Comparison of ENCODE assay signal across 16 cellular contexts in genomic region chr16:84840687-84841627, GRCh38. TPM values are rescaled to one million over a fixed set of nuclear protein-coding genes. Genes with fewer than 3 reads are reported as not detected.
A peak's percentile ranks its signal among the peaks of the same experiment; 100 is the strongest.
DNase-seq lines count a peak whose midpoint lies in the region; ATAC-seq and TF ChIP-seq lines count a peak whose summit lies in the region.
"Had no signal": no experiment of that assay in that cellular context is flagged by ENCODE, and none has a peak within 500 bp of the region (broad histone marks: within the 10 kb centered on the region; RNA-seq: fewer than 3 reads in every experiment).

No MANE protein-coding gene starts in this region.

- H3K27me3 ChIP-seq in HCT116 (ENCODE audit: insufficient read depth, low read length) (no peaks in the 10 kb centered on the region), smooth muscle cell (ENCODE audit: low read depth) (no peaks in the 10 kb centered on the region)
- H3K27me3 ChIP-seq: right lobe of liver had no signal

- RAD21 ChIA-PET in HCT116 (lab: Charles Lee; ENCODE audit: low non-redundant PET in 1 of 2, low total read pairs in 2 of 2, uncharacterized antibody in 2 of 2, unreplicated experiment in 2 of 2): no interaction called here

- H3F3A ChIP-seq in smooth muscle cell (ENCODE audit: low read depth): peaks cover 11% of the 10 kb centered on the region

- H4K20me1 ChIP-seq in HCT116 (ENCODE audit: insufficient read depth) (no peaks in the 10 kb centered on the region), smooth muscle cell (ENCODE audit: low read depth) (peaks cover 61% of the 10 kb centered on the region)

- H3K27me3 Mint-ChIP-seq in WTC11 (ENCODE audit: low read depth): peaks cover 7% of the 10 kb centered on the region

- H2AFZ ChIP-seq in HCT116 (ENCODE audit: low read depth, low read length, poor library complexity, severe bottlenecking) (peak overlapping the region; percentile 5), smooth muscle cell (ENCODE audit: low read depth) (no peak overlapping the region)

- TF ChIP-seq POLR2A in HCT116 (IDR thresholded peaks at IDR 0.05; ENCODE audit: borderline replicate concordance, extremely low read depth, insufficient read depth, insufficient read length): no peak

- H3K79me2 ChIP-seq in HCT116 (ENCODE audit: insufficient read depth, low read length) (no peaks in the 10 kb centered on the region), smooth muscle cell (ENCODE audit: low read depth) (peaks cover 32% of the 10 kb centered on the region)

- H3K4me3 ChIP-seq in HCT116 (replicated peaks in 1 of 2; ENCODE audit: low read depth in 1 of 2, low read length in 2 of 2) (peak overlapping the region in 1 of 2 experiments; percentile 51; a peak in 3 of 4 replicates), smooth muscle cell (no peak overlapping the region)
- H3K4me3 ChIP-seq: lung, right lobe of liver had no signal

- H3K36me3 Mint-ChIP-seq in WTC11: no peaks in the 10 kb centered on the region
- H3K36me3 Mint-ChIP-seq: activated naive CD4-positive, alpha-beta T cell treated with anti-CD3 and anti-CD28 coated beads, Interleukin-2, amount 10 ng/mL, durations not matched to agents 7 days and 5 days had no signal

- H3K4me2 ChIP-seq in HCT116 (ENCODE audit: low read length) (peak overlapping the region; percentile 82), smooth muscle cell (no peak overlapping the region)

- DNase-seq in HCT116 (ENCODE audit: low read depth, low spot score) (no peak), WTC11 (ENCODE audit: low spot score) (no peak), kidney tubule cell (ENCODE audit: low spot score) (peak; percentile 62), smooth muscle cell (lab: John Stamatoyannopoulos, UW; ENCODE audit: unreplicated experiment) (no peak), epidermal melanocyte (ENCODE audit: insufficient read length, low spot score) (no peak), SIG-M5 (lab: John Stamatoyannopoulos, UW) (no peak)
- DNase-seq: activated CD4-positive, alpha-beta T cell treated with anti-CD3 and anti-CD28 coated beads, Interleukin-2, amount 50 U/mL, for 1 hour; activated naive CD4-positive, alpha-beta T cell treated with anti-CD3 and anti-CD28 coated beads, Interleukin-2, amount 10 ng/mL, durations not matched to agents 7 days and 5 days; activated T-cell treated with anti-CD3 and anti-CD28 coated beads for 4 hours; DMS 273 treated with DMSO at 0.1 percent for 48 hours; nephron progenitor cell; right lobe of liver; stimulated activated CD4-positive, alpha-beta T cell treated with anti-CD3 and anti-CD28 coated beads, Interleukin-4, amount 100 ng/mL, for 1 hour had no signal

- no peak for ATAC-seq in HCT116
- ATAC-seq in WTC11: no peak
- no peak for ATAC-seq in HG03097 (IDR thresholded peaks at IDR 0.05; ENCODE audit: low FRiP score, unreplicated experiment)

- H3K4me3 Mint-ChIP-seq in WTC11: peak overlapping the region; percentile 54
- H3K4me3 Mint-ChIP-seq: activated naive CD4-positive, alpha-beta T cell treated with anti-CD3 and anti-CD28 coated beads, Interleukin-2, amount 10 ng/mL, durations not matched to agents 7 days and 5 days had no signal

- TF ChIP-seq CTCF in HCT116 (IDR thresholded peaks at IDR 0.05 in 2 of 3, conservative IDR thresholded peaks at IDR 0.05 in 1 of 3; ENCODE audit: borderline replicate concordance in 1 of 3, insufficient read depth in 1 of 3, low read depth in 2 of 3, low read length in 2 of 3) (no peak), WTC11 (IDR thresholded peaks at IDR 0.05) (no peak), smooth muscle cell (IDR thresholded peaks at IDR 0.05; ENCODE audit: borderline replicate concordance, insufficient read depth, poor library complexity, severe bottlenecking) (no peak)

- H3K36me3 ChIP-seq in HCT116 (ENCODE audit: control insufficient read depth in 1 of 2, insufficient read depth in 2 of 2, low read length in 2 of 2) (no peaks in the 10 kb centered on the region), smooth muscle cell (ENCODE audit: low read depth) (no peaks in the 10 kb centered on the region)
- H3K36me3 ChIP-seq: right lobe of liver had no signal

- H3K4me1 ChIP-seq in HCT116 (ENCODE audit: control insufficient read depth in 1 of 2, insufficient read depth in 2 of 2, low read length in 2 of 2) (peaks cover 61 to 76% of the 10 kb centered on the region in 2 experiments), smooth muscle cell (ENCODE audit: low read depth) (peaks cover 24% of the 10 kb centered on the region)
- H3K4me1 ChIP-seq: right lobe of liver had no signal

- no peak for TF ChIP-seq RAD21 in HCT116 (IDR thresholded peaks at IDR 0.05; ENCODE audit: low read depth)

- H3K9ac ChIP-seq in HCT116 (ENCODE audit: low read length): peak overlapping the region; percentile 62
- no peak overlapping the region for H3K9ac ChIP-seq in smooth muscle cell (ENCODE audit: low read depth)

- H3K4me1 Mint-ChIP-seq in WTC11: peaks cover 57% of the 10 kb centered on the region

- BruUV-seq in HCT116 (replicated peaks; lab: Mats Ljungman, UMichigan): no TSS peak

- no peaks in the 10 kb centered on the region for H3K9me3 ChIP-seq in HCT116 (ENCODE audit: control insufficient read depth in 1 of 2, insufficient read depth in 1 of 2, low read depth in 1 of 2, low read length in 2 of 2)
- H3K9me3 ChIP-seq in smooth muscle cell (replicated peaks; ENCODE audit: low read depth): no peaks in the 10 kb centered on the region
- H3K9me3 ChIP-seq: right lobe of liver, suprapubic skin had no signal

- POLR2A ChIA-PET in HCT116 (lab: Charles Lee) (interaction anchor here (0.8 kb wide), 2 partner anchors 21 to 185 kb away, joined by 3 to 4 read pairs; partner anchors contain the start of gene CRISPLD2), WTC11 (lab: Charles Lee) (no interaction called here)

- peak overlapping the region; percentile 88 for H3K27ac Mint-ChIP-seq in WTC11
- H3K27ac Mint-ChIP-seq: activated naive CD4-positive, alpha-beta T cell treated with anti-CD3 and anti-CD28 coated beads, Interleukin-2, amount 10 ng/mL, durations not matched to agents 7 days and 5 days; nephron progenitor cell had no signal

- intact Hi-C loops in HCT116 (cut with micrococcal nuclease): no loop called here

- 83% methylated on average over 22 of the region's 22 CpGs for WGBS in smooth muscle cell (ENCODE audit: low lambda C conversion rate)

- H3K27ac ChIP-seq in HCT116 (ENCODE audit: low read depth, low read length) (peak overlapping the region; percentile 50), smooth muscle cell (ENCODE audit: low read depth) (peak overlapping the region; percentile 66)
- H3K27ac ChIP-seq: right lobe of liver had no signal

- H3K9me2 ChIP-seq in HCT116 (ENCODE audit: insufficient read depth): no peaks in the 10 kb centered on the region

- no peaks in the 10 kb centered on the region for H3K9me3 Mint-ChIP-seq in WTC11
- H3K9me3 Mint-ChIP-seq: activated naive CD4-positive, alpha-beta T cell treated with anti-CD3 and anti-CD28 coated beads, Interleukin-2, amount 10 ng/mL, durations not matched to agents 7 days and 5 days; nephron progenitor cell had no signal

- CTCF ChIA-PET in HCT116 (lab: Charles Lee) (no interaction called here), WTC11 (lab: Charles Lee) (interaction anchor here (1.6 kb wide), 1 partner anchor 112 kb away, joined by 3 read pairs; no protein-coding TSS in a partner anchor)

TF ChIP-seq in HCT116, 20 proteins besides CTCF, POLR2A, EP300 and RAD21 (continues in another document):
- TF ChIP-seq EZH2 (IDR thresholded peaks at IDR 0.05) (no peak), ZBTB33 (IDR thresholded peaks at IDR 0.05; ENCODE audit: extremely low read depth, insufficient replicate concordance, low read length) (no peak), CEBPB (IDR thresholded peaks at IDR 0.05; ENCODE audit: low read depth) (no peak), EZH2phosphoT487 (IDR thresholded peaks at IDR 0.05; ENCODE audit: borderline replicate concordance) (no peak), JUND (IDR thresholded peaks at IDR 0.05) (no peak), SIN3A (IDR thresholded peaks at IDR 0.05; ENCODE audit: low read depth) (no peak)

TF ChIP-seq in WTC11, 78 proteins besides CTCF, POLR2A, EP300 and RAD21:
- TF ChIP-seq GRHL2 (CRISPR knock-in tag; IDR thresholded peaks at IDR 0.05; ENCODE audit: insufficient replicate concordance, severe bottlenecking): no peak
- TF ChIP-seq TEAD1 (CRISPR knock-in tag; IDR thresholded peaks at IDR 0.05): no peak
- TF ChIP-seq ZNF317 (CRISPR knock-in tag; IDR thresholded peaks at IDR 0.05; ENCODE audit: borderline replicate concordance, low read depth): no peak
- no peak for TF ChIP-seq ELF4 (CRISPR knock-in tag; IDR thresholded peaks at IDR 0.05; ENCODE audit: low read depth)
- TF ChIP-seq MAX (CRISPR knock-in tag; IDR thresholded peaks at IDR 0.05): no peak
- TF ChIP-seq HMGA2 (CRISPR knock-in tag; IDR thresholded peaks at IDR 0.05): no peak

RNA-seq across cellular contexts. Expression of gene CRISPLD2, which starts 21.2 kb away (rescaled TPM):
- total RNA-seq in HCT116 (2021; ENCODE audit: unreplicated experiment) (4.6 TPM), WTC11 (2021) (8.7 to 9.5 TPM (median 9.4 TPM) in 3 replicates), smooth muscle cell (63.1 and 104 TPM in 2 replicates)
- polyA plus RNA-seq in HCT116 (2012): 1.7 and 1.9 TPM in 2 replicates
- 79.7 and 105 TPM in 2 replicates for polyA plus RNA-seq in smooth muscle cell
